ENCODE assay signal across 9 cellular contexts in the genomic region with DNA sequence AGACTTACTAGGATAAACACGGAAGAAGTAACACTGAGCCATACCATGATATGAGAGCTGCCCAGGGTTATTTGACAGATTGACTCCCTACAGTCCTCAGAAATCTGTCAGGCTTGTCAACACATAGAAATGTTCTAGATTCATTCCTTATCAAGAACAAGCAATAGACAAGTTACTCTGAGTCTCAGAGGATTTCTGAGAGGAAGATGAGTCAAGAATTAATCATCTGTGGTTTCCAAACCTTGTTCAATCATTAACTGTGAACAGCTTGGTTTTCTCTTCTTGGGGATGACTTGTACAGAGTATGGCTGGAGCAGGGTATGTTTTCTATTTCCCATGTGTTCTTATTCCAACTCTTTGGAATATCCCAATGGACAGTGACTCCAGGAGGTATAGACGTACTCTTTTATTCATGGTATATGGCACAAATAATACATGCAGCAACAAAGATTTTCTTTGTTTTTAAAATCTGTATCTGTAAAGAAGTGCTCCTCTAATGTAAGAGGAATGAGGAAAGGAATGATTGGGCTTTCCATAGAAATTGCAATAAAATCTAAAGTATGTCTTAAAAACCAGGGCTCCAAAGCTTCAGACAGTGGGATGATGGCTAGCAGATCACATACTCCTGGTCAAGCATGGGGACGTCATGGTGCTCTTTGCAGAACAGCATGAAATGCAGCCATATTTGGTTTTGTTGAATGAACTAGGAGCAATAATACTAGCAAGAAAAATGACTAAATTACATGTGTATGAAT. TPM values are rescaled to one million over a fixed set of nuclear protein-coding genes. Genes with fewer than 3 reads are reported as not detected.
DNase-seq lines count a peak whose midpoint lies in the region; TF ChIP-seq lines count a peak whose summit lies in the region.
"Had no signal": no experiment of that assay in that cellular context is flagged by ENCODE, and none has a peak within 500 bp of the region (broad histone marks: within the 10 kb centered on the region; RNA-seq: fewer than 3 reads in every experiment).

No MANE protein-coding gene starts in this region.

- H3K4me1 ChIP-seq in GM23248 (ENCODE audit: insufficient read depth): peaks cover 13% of the 10 kb centered on the region
- no peaks in the 10 kb centered on the region for H3K4me1 ChIP-seq in hepatocyte (ENCODE audit: insufficient read depth)

- H3K27ac Mint-ChIP-seq in activated CD4-positive, alpha-beta memory T cell treated with anti-CD3 and anti-CD28 coated beads for 36 hours: no peak overlapping the region

- in situ Hi-C loops in GM23248 (cut with MboI): no loop called here

- POLR2A ChIA-PET in activated CD4-positive, alpha-beta memory T cell treated with anti-CD3 and anti-CD28 coated beads for 36 hours (lab: Charles Lee): interaction anchor here (1.3 to 2.2 kb wide), 2 partner anchors 10 to 12 kb away, joined by 6 to 7 read pairs; a partner anchor contains a TSS

- no peaks in the 10 kb centered on the region for H3K9me3 Mint-ChIP-seq in activated CD4-positive, alpha-beta memory T cell treated with anti-CD3 and anti-CD28 coated beads for 36 hours

- H4K20me1 ChIP-seq in GM23248 (ENCODE audit: insufficient read depth): no peaks in the 10 kb centered on the region
- no peaks in the 10 kb centered on the region for H4K20me1 ChIP-seq in hepatocyte (ENCODE audit: insufficient read depth, poor library complexity, severe bottlenecking)

- H3K4me3 ChIP-seq in GM23248 (peak overlapping the region; percentile 22; the same call in 1 of the 2 replicates), hepatocyte (no peak overlapping the region)

- H3K9me3 ChIP-seq in GM23248 (ENCODE audit: low read depth): peaks cover 5% of the 10 kb centered on the region
- H3K9me3 ChIP-seq in hepatocyte (ENCODE audit: low read depth): no peaks in the 10 kb centered on the region

- H3K4me2 ChIP-seq in GM23248 (ENCODE audit: unreplicated experiment) (peak overlapping the region; percentile 53), hepatocyte (peak overlapping the region; percentile 14)

- H3K36me3 ChIP-seq in GM23248 (ENCODE audit: low read depth) (no peaks in the 10 kb centered on the region), hepatocyte (replicated peaks; ENCODE audit: insufficient read depth, low read depth) (no peaks in the 10 kb centered on the region)

- H3F3A ChIP-seq in GM23248 (ENCODE audit: insufficient read depth): peaks cover 19% of the 10 kb centered on the region

- H3K4me1 Mint-ChIP-seq in activated CD4-positive, alpha-beta memory T cell treated with anti-CD3 and anti-CD28 coated beads for 36 hours (ENCODE audit: low read depth): peaks cover 9% of the 10 kb centered on the region

- peak; percentile 62 for DNase-seq in GM03348 (ENCODE audit: low spot score)
- DNase-seq in GM23248: peak; percentile 88
- DNase-seq in LoVo (ENCODE audit: low spot score): peak; percentile 92
- peak; percentile 26 for DNase-seq in hepatocyte (ENCODE audit: low spot score)
- no peak for DNase-seq in ureter (ENCODE audit: low spot score)
- DNase-seq in stimulated activated CD8-positive, alpha-beta memory T cell treated with anti-CD3 and anti-CD28 coated beads, Interleukin-4, amount 100 ng/mL, for 48 hours: no peak
- DNase-seq in activated CD4-positive, alpha-beta memory T cell treated with anti-CD3 and anti-CD28 coated beads for 36 hours: no peak
- DNase-seq in SIG-M5 (lab: John Stamatoyannopoulos, UW): no peak
- DNase-seq: activated effector memory CD4-positive, alpha-beta T cell treated with anti-CD3 and anti-CD28 coated beads, Interleukin-2, amount 50 U/mL, for 16 hours had no signal

- H2AFZ ChIP-seq in GM23248 (no peak overlapping the region), hepatocyte (no peak overlapping the region)

- H3K9me2 ChIP-seq in GM23248 (ENCODE audit: insufficient read depth): no peaks in the 10 kb centered on the region
- no peaks in the 10 kb centered on the region for H3K9me2 ChIP-seq in hepatocyte (replicated peaks; ENCODE audit: insufficient read depth)

- peak overlapping the region; percentile 66 for H3K27ac ChIP-seq in GM23248
- H3K27ac ChIP-seq in hepatocyte: peak overlapping the region; percentile 7

- intact Hi-C loops in activated CD4-positive, alpha-beta memory T cell treated with anti-CD3 and anti-CD28 coated beads for 36 hours (cut with micrococcal nuclease): loop anchor here (1.0 kb wide), 1 partner anchor 11 kb away; no protein-coding TSS in a partner anchor

- no peaks in the 10 kb centered on the region for H3K79me2 ChIP-seq in GM23248 (ENCODE audit: insufficient read depth)
- H3K79me2 ChIP-seq in hepatocyte: no peaks in the 10 kb centered on the region

- H3K4me3 Mint-ChIP-seq in activated CD4-positive, alpha-beta memory T cell treated with anti-CD3 and anti-CD28 coated beads for 36 hours: no peak overlapping the region

- no peak overlapping the region for H3K9ac ChIP-seq in GM23248

- CTCF ChIA-PET in activated CD4-positive, alpha-beta memory T cell treated with anti-CD3 and anti-CD28 coated beads for 36 hours (lab: Charles Lee): interaction anchor here (1.4 to 2.3 kb wide), 3 partner anchors 11 to 397 kb away, joined by 3 to 10 read pairs (median 3); a partner anchor contains a TSS

- 3 to 4% methylated on average over 3 of the region's 3 CpGs for WGBS in GM23248 (ENCODE audit: low coverage in 1 of 2, low lambda C conversion rate in 2 of 2, missing lambda C conversion rate in 2 of 2), 2 experiments
- 61% methylated on average over 3 of the region's 3 CpGs for WGBS in hepatocyte (ENCODE audit: low lambda C conversion rate, missing lambda C conversion rate)

- no peaks in the 10 kb centered on the region for H3K36me3 Mint-ChIP-seq in activated CD4-positive, alpha-beta memory T cell treated with anti-CD3 and anti-CD28 coated beads for 36 hours

- peaks cover 8% of the 10 kb centered on the region for H3K27me3 Mint-ChIP-seq in activated CD4-positive, alpha-beta memory T cell treated with anti-CD3 and anti-CD28 coated beads for 36 hours

- no peaks in the 10 kb centered on the region for H3K27me3 ChIP-seq in GM23248 (replicated peaks; ENCODE audit: insufficient read depth)
- no peaks in the 10 kb centered on the region for H3K27me3 ChIP-seq in hepatocyte

- no peak for TF ChIP-seq CTCF in hepatocyte (IDR thresholded peaks at IDR 0.05; ENCODE audit: poor library complexity)

RNA-seq across cellular contexts. Expression of a gene that starts 11.9 kb away (rescaled TPM):
- 4.4 and 4.6 TPM in 2 replicates for total RNA-seq in GM23248 (2014; rRNA removed; shearing (Covaris generic))
- polyA plus RNA-seq in GM23248 (2016; fragmentation: Nextera tagmentation; extraction: Ambion mirVana) (9.1 TPM in 2 replicates), hepatocyte (6.0 and 7.1 TPM in 2 replicates)
- total RNA-seq in hepatocyte (7.1 and 7.3 TPM in 2 replicates), ureter (8.4 TPM)
- total RNA-seq in activated CD4-positive, alpha-beta memory T cell treated with anti-CD3 and anti-CD28 coated beads for 36 hours: 10 to 100 TPM; 16.8 to 19.2 TPM

RNA-seq across cellular contexts. Expression of a gene that starts 24.4 kb away (rescaled TPM):
- total RNA-seq in GM23248 (2014; rRNA removed; shearing (Covaris generic)): 0.25 TPM in 1 of 2 replicates, not detected in the other
- polyA plus RNA-seq in GM23248 (2016; fragmentation: Nextera tagmentation; extraction: Ambion mirVana): 0.30 and 0.51 TPM in 2 replicates
- total RNA-seq in hepatocyte: 5.7 and 7.5 TPM in 2 replicates
- 2.1 and 3.3 TPM in 2 replicates for polyA plus RNA-seq in hepatocyte
- total RNA-seq in ureter: 18.5 TPM
- not detected for total RNA-seq in activated CD4-positive, alpha-beta memory T cell treated with anti-CD3 and anti-CD28 coated beads for 36 hours

Comparison
In these comparisons a context has a peak if more than half of its experiments do, and no peak if none do; other contexts are left out.
1. DNase-seq: peak in GM03348 (single experiment), GM23248 (single experiment), LoVo (single experiment) and hepatocyte (single experiment); none in ureter (single experiment), stimulated activated CD8-positive, alpha-beta memory T cell treated with anti-CD3 and anti-CD28 coated beads, Interleukin-4, amount 100 ng/mL, for 48 hours (single experiment), activated CD4-positive, alpha-beta memory T cell treated with anti-CD3 and anti-CD28 coated beads for 36 hours (single experiment) and SIG-M5 (single experiment).